Comparison of ENCODE assay signal across 33 cellular contexts in the genomic region with DNA sequence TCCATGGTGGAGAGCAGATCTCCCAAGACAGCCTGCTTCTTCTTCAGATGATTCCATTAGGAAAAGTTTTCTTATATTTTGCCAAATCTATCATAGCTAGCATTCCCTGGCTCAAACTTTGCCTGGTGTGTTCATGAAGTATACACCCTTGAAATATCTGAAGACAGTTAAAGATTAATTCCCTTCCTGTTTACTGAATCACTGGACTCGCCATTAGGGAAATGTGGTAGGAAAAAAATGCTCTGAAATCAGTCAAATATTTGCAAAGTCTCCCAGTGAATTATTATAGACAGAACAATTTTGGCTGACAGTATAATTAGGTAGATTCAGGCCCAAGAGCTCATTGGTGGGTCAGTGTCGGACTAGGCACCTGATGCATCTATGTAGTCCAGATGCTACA.
"Had no signal": no experiment of that assay in that cellular context is flagged by ENCODE, and none has a peak within 500 bp of the region (broad histone marks: within the 10 kb centered on the region; RNA-seq: fewer than 3 reads in every experiment).

No MANE protein-coding gene starts in this region.

- H3K36me3 ChIP-seq: ascending aorta, Peyer's patch, SJSA1 had no signal

- H3K36me3 Mint-ChIP-seq: activated CD4-positive, alpha-beta memory T cell treated with anti-CD3 and anti-CD28 coated beads for 36 hours; activated naive CD4-positive, alpha-beta T cell treated with anti-CD3 and anti-CD28 coated beads, Interleukin-2, amount 10 ng/mL, durations not matched to agents 7 days and 5 days; activated naive CD8-positive, alpha-beta T cell; brain; T-cell had no signal

- H3K9me3 ChIP-seq: ascending aorta, Peyer's patch, SJSA1 had no signal

- H3K27me3 Mint-ChIP-seq: activated naive CD4-positive, alpha-beta T cell treated with anti-CD3 and anti-CD28 coated beads, Interleukin-2, amount 10 ng/mL, durations not matched to agents 7 days and 5 days; activated naive CD8-positive, alpha-beta T cell treated with anti-CD3 and anti-CD28 coated beads, Interleukin-2, amount 50 U/mL, for 24 hours had no signal

- H3K4me3 ChIP-seq: ascending aorta, Peyer's patch, SJSA1 had no signal

- FAIRE-seq: bronchial epithelial cell had no signal

- H3K4me3 Mint-ChIP-seq: activated B cell treated with CpG ODN at 0.5 μM for 24 hours; activated CD4-positive, alpha-beta memory T cell treated with anti-CD3 and anti-CD28 coated beads for 36 hours; activated naive CD4-positive, alpha-beta T cell treated with anti-CD3 and anti-CD28 coated beads, Interleukin-2, amount 10 ng/mL, durations not matched to agents 7 days and 5 days; activated naive CD8-positive, alpha-beta T cell; activated naive CD8-positive, alpha-beta T cell treated with anti-CD3 and anti-CD28 coated beads, Interleukin-2, amount 50 U/mL, for 24 hours; activated T-cell treated with anti-CD3 and anti-CD28 coated beads, Interleukin-2, amount 50 U/mL, for 4 hours; activated T-helper 1 cell treated with anti-CD3 and anti-CD28 coated beads, Interleukin-12 subunit alpha, Interleukin-12 subunit beta, Interleukin-2, Interleukin-4 antibody, amounts not matched to agents 30 ng/mL and 10 ng/mL and 1 ng/mL, durations not matched to agents 14 hours and 24 hours and 36 hours; brain; T-cell; T-helper 17 cell had no signal

- H3K4me1 ChIP-seq: ascending aorta, Peyer's patch, SJSA1 had no signal

- H3K27me3 ChIP-seq: ascending aorta, Peyer's patch, SJSA1 had no signal

- H3K27ac ChIP-seq: ascending aorta, KMS-11, Peyer's patch, SJSA1, VCaP had no signal

- H3K9ac ChIP-seq: KMS-11 had no signal

- H3K27ac Mint-ChIP-seq: activated B cell treated with CpG ODN at 0.5 μM for 24 hours; activated CD4-positive, alpha-beta memory T cell treated with anti-CD3 and anti-CD28 coated beads for 36 hours; activated naive CD4-positive, alpha-beta T cell treated with anti-CD3 and anti-CD28 coated beads, Interleukin-2, amount 10 ng/mL, durations not matched to agents 7 days and 5 days; activated naive CD8-positive, alpha-beta T cell; activated naive CD8-positive, alpha-beta T cell treated with anti-CD3 and anti-CD28 coated beads, Interleukin-2, amount 50 U/mL, for 24 hours; activated T-helper 1 cell treated with anti-CD3 and anti-CD28 coated beads, Interleukin-12 subunit alpha, Interleukin-12 subunit beta, Interleukin-2, Interleukin-4 antibody, amounts not matched to agents 30 ng/mL and 10 ng/mL and 1 ng/mL, durations not matched to agents 14 hours and 24 hours and 36 hours; brain; T-cell; T-helper 17 cell had no signal

- H3K4me2 ChIP-seq: KMS-11 had no signal

- H3K9me3 Mint-ChIP-seq: activated B cell treated with CpG ODN at 0.5 μM for 24 hours; activated CD4-positive, alpha-beta memory T cell treated with anti-CD3 and anti-CD28 coated beads for 36 hours; activated naive CD4-positive, alpha-beta T cell treated with anti-CD3 and anti-CD28 coated beads, Interleukin-2, amount 10 ng/mL, durations not matched to agents 7 days and 5 days; activated naive CD8-positive, alpha-beta T cell treated with anti-CD3 and anti-CD28 coated beads, Interleukin-2, amount 50 U/mL, for 24 hours; activated T-cell treated with anti-CD3 and anti-CD28 coated beads, Interleukin-2, amount 50 U/mL, for 4 hours; activated T-helper 1 cell treated with anti-CD3 and anti-CD28 coated beads, Interleukin-12 subunit alpha, Interleukin-12 subunit beta, Interleukin-2, Interleukin-4 antibody, amounts not matched to agents 30 ng/mL and 10 ng/mL and 1 ng/mL, durations not matched to agents 14 hours and 24 hours and 36 hours; T-cell had no signal

- H3K4me1 Mint-ChIP-seq: activated B cell treated with CpG ODN at 0.5 μM for 24 hours; activated naive CD4-positive, alpha-beta T cell treated with anti-CD3 and anti-CD28 coated beads, Interleukin-2, amount 10 ng/mL, durations not matched to agents 7 days and 5 days; activated naive CD8-positive, alpha-beta T cell treated with anti-CD3 and anti-CD28 coated beads, Interleukin-2, amount 50 U/mL, for 24 hours; T-cell; T-helper 17 cell had no signal

- DNase-seq: activated B cell treated with CpG ODN at 0.5 μM for 24 hours; activated CD4-positive, alpha-beta memory T cell treated with anti-CD3 and anti-CD28 coated beads for 36 hours; activated CD4-positive, alpha-beta T cell treated with anti-CD3 and anti-CD28 coated beads for 4 hours; activated CD4-positive, alpha-beta T cell treated with anti-CD3 and anti-CD28 coated beads, Interleukin-2, amount 50 U/mL, for 1 hour; activated CD4-positive, CD25-positive, alpha-beta regulatory T cell treated with anti-CD3 and anti-CD28 coated beads, Interleukin-2, amount 50 U/mL, for 72 hours; activated CD8-positive, alpha-beta memory T cell treated with anti-CD3 and anti-CD28 coated beads, Interleukin-2, amount 50 U/mL, for 4 hours; activated gamma-delta T cell treated with Interleukin-2 at 50 U/mL for 16 hours; activated naive CD4-positive, alpha-beta T cell treated with anti-CD3 and anti-CD28 coated beads, Interleukin-2, amount 10 ng/mL, durations not matched to agents 7 days and 5 days; activated naive CD8-positive, alpha-beta T cell treated with anti-CD3 and anti-CD28 coated beads, Interleukin-2, amount 50 U/mL, for 24 hours; activated T-cell treated with anti-CD3 and anti-CD28 coated beads for 4 hours; activated T-cell treated with anti-CD3 and anti-CD28 coated beads, Interleukin-2, amount 50 U/mL, for 4 hours; amygdala; caudate nucleus; NCI-H1105; NCI-H1417 treated with DMSO at 0.1 percent for 48 hours; NCI-H187 treated with DMSO at 0.1 percent for 48 hours; NCI-H2081 treated with DMSO at 0.1 percent for 48 hours; NCI-H226; NCI-H446 treated with DMSO at 0.1 percent for 48 hours; NCI-H524; Peyer's patch; RPMI8226; SHP77 treated with DMSO at 0.1 percent for 48 hours; T-cell; T-helper 17 cell had no signal
